ENCODE assay signal across 1 cellular context in genomic region chr15:80059786-80060489, GRCh38.
A peak's percentile ranks its signal among the peaks of the same experiment; 100 is the strongest.
TF ChIP-seq lines count a peak whose summit lies in the region.

No MANE protein-coding gene starts in this region.

TF ChIP-seq in GM12878, 131 proteins besides CTCF, POLR2A, EP300 and RAD21 (continued from another document):
- TF ChIP-seq MEF2A (IDR thresholded peaks at IDR 0.05; ENCODE audit: insufficient read depth, low read depth, low read length) (peak; percentile 45; the same call in 1 of the 2 replicates), IKZF1 (conservative IDR thresholded peaks at IDR 0.05) (peak; percentile 83), RCOR1 (conservative IDR thresholded peaks at IDR 0.05; ENCODE audit: low read depth, low read length) (0 out of 2 replicates have a peak, but pooled peaks have one; percentile 42), SKIL (IDR thresholded peaks at IDR 0.05; ENCODE audit: low read depth, poor library complexity, severe bottlenecking) (no peak), NKRF (conservative IDR thresholded peaks at IDR 0.05) (peak; percentile 93), ZNF687 (IDR thresholded peaks at IDR 0.05) (peak; percentile 87), NR2F1 (conservative IDR thresholded peaks at IDR 0.05) (peak; percentile 82), DPF2 (IDR thresholded peaks at IDR 0.05) (peak; percentile 93), NR2C2 (IDR thresholded peaks at IDR 0.05; ENCODE audit: borderline replicate concordance, control insufficient read depth, insufficient read length, low read depth) (no peak), TBL1XR1 (IDR thresholded peaks at IDR 0.05; ENCODE audit: low read depth, low read length) (0 out of 2 replicates have a peak, but pooled peaks have one; percentile 56), POLR2AphosphoS5 (IDR thresholded peaks at IDR 0.05; ENCODE audit: low read length) (0 out of 2 replicates have a peak, but pooled peaks have one; percentile 34), STAT3 (IDR thresholded peaks at IDR 0.05; ENCODE audit: low read depth, low read length) (no peak), FOS (IDR thresholded peaks at IDR 0.05; ENCODE audit: borderline replicate concordance, extremely low read depth, insufficient read length) (no peak), HCFC1 (IDR thresholded peaks at IDR 0.05; ENCODE audit: low read length) (0 out of 2 replicates have a peak, but pooled peaks have one; percentile 7), CREM (IDR thresholded peaks at IDR 0.05; ENCODE audit: low read depth) (no peak), SMARCA5 (IDR thresholded peaks at IDR 0.05) (0 out of 2 replicates have a peak, but pooled peaks have one; percentile 86), TCF12 (IDR thresholded peaks at IDR 0.05; ENCODE audit: low read depth, low read length) (peak; percentile 93), GATAD2B (conservative IDR thresholded peaks at IDR 0.05; ENCODE audit: low read depth) (peak; percentile 98), IKZF2 (IDR thresholded peaks at IDR 0.05) (peak in 1 of 2 experiments; percentile 6; a peak in 1 of 4 replicates), BHLHE40 (IDR thresholded peaks at IDR 0.05; ENCODE audit: borderline replicate concordance in 1 of 2, low read depth in 2 of 2, low read length in 1 of 2) (peak in 1 of 2 experiments; percentile 61; a peak in 2 of 4 replicates), CBX5 (IDR thresholded peaks at IDR 0.05; ENCODE audit: low read depth) (no peak), ZNF217 (IDR thresholded peaks at IDR 0.05) (peak; percentile 90), IRF3 (IDR thresholded peaks at IDR 0.05) (no peak), SREBF2 (IDR thresholded peaks at IDR 0.05; ENCODE audit: low read length) (no peak), BCLAF1 (IDR thresholded peaks at IDR 0.05) (no peak), TCF3 (IDR thresholded peaks at IDR 0.05; ENCODE audit: borderline replicate concordance, insufficient read depth, low read depth, low read length) (peak; percentile 79; the same call in 1 of the 2 replicates), BACH1 (IDR thresholded peaks at IDR 0.05; ENCODE audit: borderline replicate concordance) (0 out of 2 replicates have a peak, but pooled peaks have one; percentile 75), EGR1 (IDR thresholded peaks at IDR 0.05; ENCODE audit: borderline replicate concordance in 1 of 2, low read depth in 2 of 2, low read length in 2 of 2) (peak in 1 of 2 experiments; percentile 90; a peak in 2 of 3 replicates), NR2C1 (IDR thresholded peaks at IDR 0.05) (0 out of 2 replicates have a peak, but pooled peaks have one; percentile 26)
